9 cellular contexts compared by ENCODE assay signal in the genomic region with DNA sequence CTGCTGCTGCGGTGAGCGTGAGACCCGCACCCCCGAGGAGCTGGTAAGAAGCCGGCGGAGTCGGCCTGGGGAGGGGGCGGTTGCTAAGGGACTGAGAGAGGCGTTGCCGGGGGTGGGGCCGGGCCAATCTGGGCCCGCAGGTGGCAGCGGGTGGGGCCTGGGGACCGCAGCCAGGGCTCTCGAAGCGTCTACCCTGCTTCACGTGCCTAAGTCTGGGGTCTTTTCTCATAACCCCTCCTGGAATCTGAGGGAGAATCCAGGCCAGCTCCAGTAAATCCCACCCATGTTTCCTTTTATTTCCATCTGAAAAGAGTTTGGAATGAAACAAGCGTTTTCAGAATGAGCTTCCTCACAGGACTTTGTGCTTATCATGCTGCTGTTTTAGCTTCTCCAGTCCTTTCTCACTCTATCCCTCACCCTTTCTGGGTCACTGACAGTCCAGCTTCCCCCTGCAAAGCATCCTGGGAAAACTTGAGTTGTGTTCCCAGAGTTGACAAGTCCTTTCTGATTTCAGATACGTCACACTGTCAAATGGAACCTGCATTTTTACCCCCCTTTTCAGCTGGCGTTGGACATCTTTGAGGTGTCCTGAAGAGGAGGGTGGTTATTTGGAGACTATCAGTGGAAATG. TPM values are rescaled to one million over a fixed set of nuclear protein-coding genes. Genes with fewer than 3 reads are reported as not detected.
DNase-seq lines count a peak whose midpoint lies in the region; ATAC-seq and TF ChIP-seq lines count a peak whose summit lies in the region.
"Had no signal": no experiment of that assay in that cellular context is flagged by ENCODE, and none has a peak within 500 bp of the region (broad histone marks: within the 10 kb centered on the region; RNA-seq: fewer than 3 reads in every experiment).

No MANE protein-coding gene starts in this region.

- H2AK5ac ChIP-seq in mesenchymal stem cell (ENCODE audit: low read length, severe bottlenecking) = peak overlapping the region; percentile 80

- no peaks in the 10 kb centered on the region for H3K27me3 ChIP-seq in PC-3 (ENCODE audit: low read length)
- H3K27me3 ChIP-seq in dorsolateral prefrontal cortex = no peaks in the 10 kb centered on the region
- H3K27me3 ChIP-seq in mesenchymal stem cell (ENCODE audit: control insufficient read depth in 1 of 2, insufficient read depth in 1 of 2, low read length in 2 of 2) = no peaks in the 10 kb centered on the region

- TSS peak; percentile 59 for BruUV-seq in PC-3 (replicated peaks; lab: Mats Ljungman, UMichigan)

- H3K27me3 Mint-ChIP-seq in type B pancreatic cell = no peaks in the 10 kb centered on the region

- H3K4me1 ChIP-seq in PC-3 (ENCODE audit: insufficient read depth, low read length) = peaks cover 50% of the 10 kb centered on the region
- H3K4me1 ChIP-seq in mesenchymal stem cell (ENCODE audit: control insufficient read depth, insufficient read depth, low read depth, low read length) = peaks cover 28% of the 10 kb centered on the region

- peak overlapping the region; percentile 39 to 93 for H3K4ac ChIP-seq in mesenchymal stem cell (ENCODE audit: low read depth in 1 of 2, low read length in 2 of 2)

- H4K20me1 ChIP-seq in PC-3 (ENCODE audit: low read length) = no peaks in the 10 kb centered on the region

- peak overlapping the region in 1 of 2 experiments; percentile 99 for H3K14ac ChIP-seq in mesenchymal stem cell (ENCODE audit: low read length in 2 of 2)

- no peak for TF ChIP-seq CTCF in PC-3 (conservative IDR thresholded peaks at IDR 0.05; ENCODE audit: low read depth, low read length)
- TF ChIP-seq CTCF in dorsolateral prefrontal cortex (IDR thresholded peaks at IDR 0.05 in 54 of 56, conservative IDR thresholded peaks at IDR 0.05 in 2 of 56; ENCODE audit: low read depth in 1 of 56, partially characterized antibody in 56 of 56) = peak in 2 of 56 donors; percentile 0 to 6
- no peak for TF ChIP-seq CTCF in type B pancreatic cell (conservative IDR thresholded peaks at IDR 0.05)

- peaks cover 22% of the 10 kb centered on the region for H3K79me2 ChIP-seq in PC-3 (ENCODE audit: low read length)

- H3K36me3 ChIP-seq in PC-3 (ENCODE audit: low read depth, low read length) (no peaks in the 10 kb centered on the region; the same call in 1 of the 2 replicates), mesenchymal stem cell (ENCODE audit: control insufficient read depth in 1 of 2, insufficient read depth in 2 of 2, low read depth in 1 of 2, low read length in 2 of 2) (peaks cover 14 to 44% of the 10 kb centered on the region in 2 experiments)

- H3K9ac ChIP-seq in PC-3 (ENCODE audit: low read length) (peak overlapping the region; percentile 85), mesenchymal stem cell (ENCODE audit: low read length) (peak overlapping the region; percentile 94)

- H3K23ac ChIP-seq in mesenchymal stem cell (ENCODE audit: low read length in 2 of 2) = peak overlapping the region in 1 of 2 experiments; percentile 97

- H2BK120ac ChIP-seq in mesenchymal stem cell (ENCODE audit: low read depth, low read length) = peak overlapping the region; percentile 50

- H2BK5ac ChIP-seq in mesenchymal stem cell (ENCODE audit: low read depth, low read length, poor library complexity, severe bottlenecking) = peak overlapping the region; percentile 94

- H2AFZ ChIP-seq in PC-3 (ENCODE audit: low read length) = peak overlapping the region; percentile 82
- H2AFZ ChIP-seq in mesenchymal stem cell (ENCODE audit: low read depth, low read length) = peak overlapping the region; percentile 81

- H3K27ac Mint-ChIP-seq in type B pancreatic cell = peak overlapping the region; percentile 100

- peak; percentile 43 for ATAC-seq in GM18511 (IDR thresholded peaks at IDR 0.05; ENCODE audit: unreplicated experiment)
- ATAC-seq in HG02943 (IDR thresholded peaks at IDR 0.05; ENCODE audit: low read depth, unreplicated experiment) = peak; percentile 45
- peak; percentile 37 for ATAC-seq in PC-3

- peak overlapping the region in 1 of 2 experiments; percentile 10 for H2BK12ac ChIP-seq in mesenchymal stem cell (ENCODE audit: low read length in 2 of 2)

- peak overlapping the region; percentile 77 for H4K91ac ChIP-seq in mesenchymal stem cell (ENCODE audit: low read length)

- WGBS in mesenchymal stem cell = 2% methylated on average over 17 of the region's 20 CpGs

- peaks cover 39% of the 10 kb centered on the region for H3K4me1 Mint-ChIP-seq in type B pancreatic cell (ENCODE audit: unreplicated experiment)

- H2BK15ac ChIP-seq in mesenchymal stem cell (ENCODE audit: low read depth, poor library complexity, severe bottlenecking) = peak overlapping the region; percentile 75

- H3K4me3 ChIP-seq in PC-3 (ENCODE audit: low read length) = peak overlapping the region; percentile 83
- H3K4me3 ChIP-seq in dorsolateral prefrontal cortex = peak overlapping the region; percentile 61 to 100 (median 93)
- H3K4me3 ChIP-seq in mesenchymal stem cell (ENCODE audit: insufficient read depth in 1 of 2, low read depth in 1 of 2, low read length in 2 of 2) = peak overlapping the region; percentile 92 to 96

- intact Hi-C loops in PC-3 (cut with micrococcal nuclease) = loop anchor here (5.0 kb wide), 1 partner anchor 69 kb away; the partner anchor contains the start of gene AGTRAP
- intact Hi-C loops in dorsolateral prefrontal cortex (cut with DNase I) = loop anchor here (2.0 to 10.0 kb wide), 5 partner anchors 69 to 162 kb away; partner anchors contain the start of genes AGTRAP (in 2 of the 2), FBXO2 (in 1 of the 2) and FBXO44 (in 1 of the 2)

- POLR2A ChIA-PET in PC-3 (lab: Charles Lee; ENCODE audit: unreplicated experiment) = interaction anchor here (0.6 to 1.0 kb wide), 6 partner anchors 19 to 212 kb away, joined by 4 to 6 read pairs (median 5); no protein-coding TSS in a partner anchor

- H3K9me3 Mint-ChIP-seq in type B pancreatic cell = no peaks in the 10 kb centered on the region

- H3K27ac ChIP-seq in PC-3 (ENCODE audit: low read length) (peak overlapping the region; percentile 82), dorsolateral prefrontal cortex (peak overlapping the region; percentile 82 to 99 (median 95)), mesenchymal stem cell (ENCODE audit: low read length, poor library complexity, severe bottlenecking) (peak overlapping the region; percentile 87)

- H3K9me3 ChIP-seq in PC-3 (ENCODE audit: low read length) (no peaks in the 10 kb centered on the region), mesenchymal stem cell (ENCODE audit: control insufficient read depth, low read length) (no peaks in the 10 kb centered on the region)

- H3K4me3 Mint-ChIP-seq in type B pancreatic cell = peak overlapping the region; percentile 100

- H3K79me1 ChIP-seq in mesenchymal stem cell (replicated peaks; ENCODE audit: low read length, poor library complexity, severe bottlenecking) = peaks cover 13% of the 10 kb centered on the region

- CTCF ChIA-PET in PC-3 (lab: Charles Lee) = interaction anchor here (0.6 kb wide), 1 partner anchor 21 kb away, joined by 4 read pairs; no protein-coding TSS in a partner anchor

- H3K9me2 ChIP-seq in PC-3 (replicated peaks; ENCODE audit: low read length) = no peaks in the 10 kb centered on the region

- peaks cover 5% of the 10 kb centered on the region for H3K36me3 Mint-ChIP-seq in type B pancreatic cell

- peak overlapping the region; percentile 90 for H4K8ac ChIP-seq in mesenchymal stem cell (ENCODE audit: low read length)

- H3F3A ChIP-seq in PC-3 (ENCODE audit: low read length, unreplicated experiment) = no peaks in the 10 kb centered on the region

- H3K4me2 ChIP-seq in PC-3 (ENCODE audit: low read length) = peak overlapping the region; percentile 93
- peak overlapping the region; percentile 88 for H3K4me2 ChIP-seq in mesenchymal stem cell (ENCODE audit: low read length, poor library complexity, severe bottlenecking)

- peak; percentile 55 for DNase-seq in AG20443 (ENCODE audit: low spot score)
- DNase-seq in PC-3 = peak; percentile 17
- peak in 1 of 10 donors; percentile 32 for DNase-seq in dorsolateral prefrontal cortex
- peak; percentile 62 for DNase-seq in mesenchymal stem cell
- no peak for DNase-seq in type B pancreatic cell (ENCODE audit: extremely low spot score, unreplicated experiment)
- no peak for DNase-seq in H4 (ENCODE audit: low spot score)

- H3K18ac ChIP-seq in mesenchymal stem cell (ENCODE audit: low read depth in 1 of 2, low read length in 2 of 2) = peak overlapping the region; percentile 88 to 100

RNA-seq across cellular contexts. Expression of gene CLCN6, which starts 0.4 kb away (rescaled TPM):
- total RNA-seq in PC-3 (2014; rRNA removed) (6.1 and 12.9 TPM in 2 replicates), dorsolateral prefrontal cortex (10 to 100 TPM; 51.7 to 92.9 (median 69.7) TPM), type B pancreatic cell (ENCODE audit: low replicate concordance) (21.3 and 31.1 TPM in 2 replicates)
- polyA plus RNA-seq in mesenchymal stem cell (2013, experiment 1 of 2) = 23.7 TPM
- 22.9 TPM for polyA plus RNA-seq in mesenchymal stem cell (2013, experiment 2 of 2)
- 1.8 and 4.4 TPM in 2 replicates for total RNA-seq in H4 (2014; rRNA removed; shearing (Covaris generic))

RNA-seq across cellular contexts. Expression of gene MTHFR, which starts 0.7 kb away (rescaled TPM):
- 13.2 and 24.8 TPM in 2 replicates for total RNA-seq in PC-3 (2014; rRNA removed)
- 10 to 100 TPM; 31.4 to 70.6 (median 41.5) TPM for total RNA-seq in dorsolateral prefrontal cortex
- 13.7 TPM for polyA plus RNA-seq in mesenchymal stem cell (2013, experiment 1 of 2)
- polyA plus RNA-seq in mesenchymal stem cell (2013, experiment 2 of 2) = 13.3 TPM
- 30.1 and 33.4 TPM in 2 replicates for total RNA-seq in type B pancreatic cell (ENCODE audit: low replicate concordance)
- 3.6 and 6.0 TPM in 2 replicates for total RNA-seq in H4 (2014; rRNA removed; shearing (Covaris generic))

RNA-seq across cellular contexts. Expression of gene NPPA, which starts 41.2 kb away (rescaled TPM):
- not detected in 2 replicates for total RNA-seq in PC-3 (2014; rRNA removed)
- 1 to 10 TPM in 97 of 120 experiments, under 1 TPM in 14, not detected in 9; 0.58 to 9.9 (median 1.9) TPM for total RNA-seq in dorsolateral prefrontal cortex
- polyA plus RNA-seq in mesenchymal stem cell (2013, experiment 1 of 2) = not detected
- polyA plus RNA-seq in mesenchymal stem cell (2013, experiment 2 of 2) = not detected
- total RNA-seq in type B pancreatic cell (ENCODE audit: low replicate concordance) = not detected in 2 replicates
- not detected in 2 replicates for total RNA-seq in H4 (2014; rRNA removed; shearing (Covaris generic))
- total RNA-seq: T-helper 2 cell treated with Interferon-gamma antibody and Interleukin-4, amounts not matched to agents 100 ng/mL and 5 ng/mL, for 36 hours had no signal

RNA-seq across cellular contexts. Expression of gene C1orf167, which starts 44.4 kb away (rescaled TPM):
- total RNA-seq in PC-3 (2014; rRNA removed) (not detected in 2 replicates), dorsolateral prefrontal cortex (1 to 10 TPM in 2 of 120 experiments, under 1 TPM in 23, not detected in 95; 0.14 to 1.8 (median 0.57) TPM), type B pancreatic cell (ENCODE audit: low replicate concordance) (0.40 TPM in 1 of 2 replicates, not detected in the other)
- polyA plus RNA-seq in mesenchymal stem cell (2013, experiment 1 of 2) = 0.36 TPM
- 0.19 TPM for polyA plus RNA-seq in mesenchymal stem cell (2013, experiment 2 of 2)
- not detected in 2 replicates for total RNA-seq in H4 (2014; rRNA removed; shearing (Covaris generic))
- total RNA-seq: T-helper 2 cell treated with Interferon-gamma antibody and Interleukin-4, amounts not matched to agents 100 ng/mL and 5 ng/mL, for 36 hours had no signal

RNA-seq across cellular contexts. Expression of gene NPPB, which starts 52.3 kb away (rescaled TPM):
- not detected in 2 replicates for total RNA-seq in PC-3 (2014; rRNA removed)
- total RNA-seq in dorsolateral prefrontal cortex = 1 to 10 TPM in 2 of 120 experiments, under 1 TPM in 5, not detected in 113; 0.70 to 1.4 (median 0.84) TPM
- polyA plus RNA-seq in mesenchymal stem cell (2013, experiment 1 of 2) = not detected
- polyA plus RNA-seq in mesenchymal stem cell (2013, experiment 2 of 2) = 0.07 TPM
- 0.71 and 1.7 TPM in 2 replicates for total RNA-seq in type B pancreatic cell (ENCODE audit: low replicate concordance)
- not detected in 2 replicates for total RNA-seq in H4 (2014; rRNA removed; shearing (Covaris generic))
- total RNA-seq: T-helper 2 cell treated with Interferon-gamma antibody and Interleukin-4, amounts not matched to agents 100 ng/mL and 5 ng/mL, for 36 hours had no signal

Comparison
In these comparisons a context has a peak if more than half of its experiments do, and no peak if none do; other contexts are left out.
1. DNase-seq: peak in AG20443 (single experiment), PC-3 (single experiment) and mesenchymal stem cell (single experiment); none in type B pancreatic cell (single experiment) and H4 (single experiment).
2. Peak in every context shown above with its lines, with median percentiles within 50 percentile points of each other: ATAC-seq, H3K27ac ChIP-seq and H3K4me3 ChIP-seq.